1 cellular context compared by ENCODE assay signal in genomic region chr7:36764929-36765328, GRCh38.
TF ChIP-seq lines count a peak whose summit lies in the region.

No MANE protein-coding gene starts in this region.

TF ChIP-seq in GM23338, 12 proteins besides CTCF, POLR2A, EP300 and RAD21 (continued from another document):
- no peak for TF ChIP-seq JUNB (IDR thresholded peaks at IDR 0.05; ENCODE audit: unreplicated experiment)
- TF ChIP-seq EZH2 (IDR thresholded peaks at IDR 0.05; ENCODE audit: low read depth, unreplicated experiment) = no peak
- no peak for TF ChIP-seq ZNF462 (CRISPR knock-in tag; IDR thresholded peaks at IDR 0.05)
- TF ChIP-seq, protein P1, sequence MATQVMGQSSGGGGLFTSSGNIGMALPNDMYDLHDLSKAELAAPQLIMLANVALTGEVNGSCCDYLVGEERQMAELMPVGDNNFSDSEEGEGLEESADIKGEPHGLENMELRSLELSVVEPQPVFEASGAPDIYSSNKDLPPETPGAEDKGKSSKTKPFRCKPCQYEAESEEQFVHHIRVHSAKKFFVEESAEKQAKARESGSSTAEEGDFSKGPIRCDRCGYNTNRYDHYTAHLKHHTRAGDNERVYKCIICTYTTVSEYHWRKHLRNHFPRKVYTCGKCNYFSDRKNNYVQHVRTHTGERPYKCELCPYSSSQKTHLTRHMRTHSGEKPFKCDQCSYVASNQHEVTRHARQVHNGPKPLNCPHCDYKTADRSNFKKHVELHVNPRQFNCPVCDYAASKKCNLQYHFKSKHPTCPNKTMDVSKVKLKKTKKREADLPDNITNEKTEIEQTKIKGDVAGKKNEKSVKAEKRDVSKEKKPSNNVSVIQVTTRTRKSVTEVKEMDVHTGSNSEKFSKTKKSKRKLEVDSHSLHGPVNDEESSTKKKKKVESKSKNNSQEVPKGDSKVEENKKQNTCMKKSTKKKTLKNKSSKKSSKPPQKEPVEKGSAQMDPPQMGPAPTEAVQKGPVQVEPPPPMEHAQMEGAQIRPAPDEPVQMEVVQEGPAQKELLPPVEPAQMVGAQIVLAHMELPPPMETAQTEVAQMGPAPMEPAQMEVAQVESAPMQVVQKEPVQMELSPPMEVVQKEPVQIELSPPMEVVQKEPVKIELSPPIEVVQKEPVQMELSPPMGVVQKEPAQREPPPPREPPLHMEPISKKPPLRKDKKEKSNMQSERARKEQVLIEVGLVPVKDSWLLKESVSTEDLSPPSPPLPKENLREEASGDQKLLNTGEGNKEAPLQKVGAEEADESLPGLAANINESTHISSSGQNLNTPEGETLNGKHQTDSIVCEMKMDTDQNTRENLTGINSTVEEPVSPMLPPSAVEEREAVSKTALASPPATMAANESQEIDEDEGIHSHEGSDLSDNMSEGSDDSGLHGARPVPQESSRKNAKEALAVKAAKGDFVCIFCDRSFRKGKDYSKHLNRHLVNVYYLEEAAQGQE (IDR thresholded peaks at IDR 0.05; ENCODE audit: unreplicated experiment) = no peak
- no peak for TF ChIP-seq POLR2AphosphoS5 (IDR thresholded peaks at IDR 0.05; ENCODE audit: low read depth)
- no peak for TF ChIP-seq EZH2phosphoT487 (IDR thresholded peaks at IDR 0.05; ENCODE audit: unreplicated experiment)
- no peak for TF ChIP-seq STAT1 (IDR thresholded peaks at IDR 0.05; ENCODE audit: unreplicated experiment)
- TF ChIP-seq NANOG (IDR thresholded peaks at IDR 0.05; ENCODE audit: borderline replicate concordance) = no peak
- TF ChIP-seq ETS1 (IDR thresholded peaks at IDR 0.05) = no peak
